Comparison of ENCODE assay signal across 1 cellular context in genomic region chr14:89844508-89844907, GRCh38.
TF ChIP-seq lines count a peak whose summit lies in the region.

No MANE protein-coding gene starts in this region.

TF ChIP-seq in GM23338, 12 proteins besides CTCF, POLR2A, EP300 and RAD21 (continued from another document):
- TF ChIP-seq ZNF462 (CRISPR knock-in tag; IDR thresholded peaks at IDR 0.05) = no peak
- no peak for TF ChIP-seq ETS1 (IDR thresholded peaks at IDR 0.05)
- TF ChIP-seq POLR2AphosphoS5 (IDR thresholded peaks at IDR 0.05; ENCODE audit: low read depth) = no peak
- TF ChIP-seq JUNB (IDR thresholded peaks at IDR 0.05; ENCODE audit: unreplicated experiment) = no peak
- TF ChIP-seq CREB1 (CRISPR knock-in tag; IDR thresholded peaks at IDR 0.05; ENCODE audit: low read depth) = no peak
- TF ChIP-seq ZNF331 (CRISPR knock-in tag; IDR thresholded peaks at IDR 0.05; ENCODE audit: low read depth) = no peak
- no peak for TF ChIP-seq ZNF114 (CRISPR knock-in tag; IDR thresholded peaks at IDR 0.05)
- TF ChIP-seq STAT1 (IDR thresholded peaks at IDR 0.05; ENCODE audit: unreplicated experiment) = no peak
TF ChIP-seq in GM23338: peak in this region for 0.
